8 cellular contexts compared by ENCODE assay signal in genomic region chr16:88044121-88044581, GRCh38.
DNase-seq lines count a peak whose midpoint lies in the region; ATAC-seq and TF ChIP-seq lines count a peak whose summit lies in the region.
"Not testable (repeated sequence)": the region's sequence is repeated elsewhere in the genome, so short reads cannot be mapped to it uniquely, and the experiment has no call there.

No MANE protein-coding gene starts in this region.

- H3K36me3 Mint-ChIP-seq in stimulated activated naive B cell treated with anti-CD40 and anti-IgM and Interleukin-4, amounts not matched to agents 10 μg/mL and 1 μg/mL and 100 μg/mL, for 72 hours, result peaks cover 51 to 62% of the 10 kb centered on the region in 2 donors

- not testable (repeated sequence) for H3K27me3 ChIP-seq in GM06990 (replicated peaks; ENCODE audit: control insufficient read depth, insufficient read depth, low read length)

- H3K27ac Mint-ChIP-seq in stimulated activated naive B cell treated with anti-CD40 and anti-IgM and Interleukin-4, amounts not matched to agents 10 μg/mL and 1 μg/mL and 100 μg/mL, for 72 hours, result peak overlapping the region; percentile 100

- H3K4me3 ChIP-seq in GM06990 (replicated peaks; ENCODE audit: low read depth, low read length), result not testable (repeated sequence)

- not testable (repeated sequence) for TF ChIP-seq CTCF in GM06990 (IDR thresholded peaks at IDR 0.05; ENCODE audit: insufficient read depth, low read length, poor library complexity, severe bottlenecking)

- H3K36me3 ChIP-seq in GM06990 (ENCODE audit: control insufficient read depth, insufficient read depth, low read length), result not testable (repeated sequence)

- H3K9me3 Mint-ChIP-seq in stimulated activated naive B cell treated with anti-CD40 and anti-IgM and Interleukin-4, amounts not matched to agents 10 μg/mL and 1 μg/mL and 100 μg/mL, for 72 hours, result not testable (repeated sequence)

- DNase-seq in GM06990 (ENCODE audit: extremely low read depth, insufficient read length) (peak; percentile 72), NOMO-1 treated with DMSO at 0.1 percent for 48 hours (lab: John Stamatoyannopoulos, UW; ENCODE audit: unreplicated experiment) (peak; percentile 86), germinal center (ENCODE audit: low spot score) (peak; percentile 55)
- DNase-seq in stimulated activated naive B cell treated with anti-CD40 and anti-IgM and Interleukin-4, amounts not matched to agents 10 μg/mL and 1 μg/mL and 100 μg/mL, for 72 hours, result peak; percentile 83

- H3K4me3 Mint-ChIP-seq in stimulated activated naive B cell treated with anti-CD40 and anti-IgM and Interleukin-4, amounts not matched to agents 10 μg/mL and 1 μg/mL and 100 μg/mL, for 72 hours, result peak overlapping the region; percentile 31 to 48

- H3K4me1 Mint-ChIP-seq in stimulated activated naive B cell treated with anti-CD40 and anti-IgM and Interleukin-4, amounts not matched to agents 10 μg/mL and 1 μg/mL and 100 μg/mL, for 72 hours, result peaks cover 49 to 84% of the 10 kb centered on the region in 2 donors

- not testable (repeated sequence) for H3K27me3 Mint-ChIP-seq in stimulated activated naive B cell treated with anti-CD40 and anti-IgM and Interleukin-4, amounts not matched to agents 10 μg/mL and 1 μg/mL and 100 μg/mL, for 72 hours

- peak; percentile 53 for ATAC-seq in GM18909 (IDR thresholded peaks at IDR 0.05; ENCODE audit: poor library complexity, unreplicated experiment)
- ATAC-seq in GM21423 (IDR thresholded peaks at IDR 0.05; ENCODE audit: unreplicated experiment), result peak; percentile 55
- ATAC-seq in HG02798 (IDR thresholded peaks at IDR 0.05; ENCODE audit: poor library complexity, unreplicated experiment), result peak; percentile 66
- peak; percentile 62 for ATAC-seq in HG03280 (IDR thresholded peaks at IDR 0.05; ENCODE audit: unreplicated experiment)
- peak; percentile 74 to 76 for ATAC-seq in stimulated activated naive B cell treated with anti-CD40 and anti-IgM and Interleukin-4, amounts not matched to agents 10 μg/mL and 1 μg/mL and 100 μg/mL, for 72 hours (replicated peaks)
